Comparison of ENCODE assay signal across 22 cellular contexts in genomic region chr11:96130061-96130460, GRCh38.
DNase-seq lines count a peak whose midpoint lies in the region; ATAC-seq and TF ChIP-seq lines count a peak whose summit lies in the region.
"Had no signal": no experiment of that assay in that cellular context is flagged by ENCODE, and none has a peak within 500 bp of the region (broad histone marks: within the 10 kb centered on the region; RNA-seq: fewer than 3 reads in every experiment).

No MANE protein-coding gene starts in this region.

- no peak for TF ChIP-seq CTCF in PC-9 (conservative IDR thresholded peaks at IDR 0.05)
- TF ChIP-seq CTCF in esophagus squamous epithelium (IDR thresholded peaks at IDR 0.05), result no peak

- H3K27ac Mint-ChIP-seq in naive thymus-derived CD4-positive, alpha-beta T cell, result peak overlapping the region; percentile 25 to 88 (median 57)
- H3K27ac Mint-ChIP-seq: activated CD4-positive, alpha-beta T cell treated with anti-CD3 and anti-CD28 coated beads, Interleukin-2, amount 10 ng/mL, durations not matched to agents 7 days and 5 days; B cell; HFFc6; nephron progenitor cell had no signal

- no peaks in the 10 kb centered on the region for H4K20me1 ChIP-seq in PC-9 (ENCODE audit: insufficient read depth)

- peaks cover 8% of the 10 kb centered on the region; the same call in 1 of the 2 replicates for H3F3A ChIP-seq in PC-9 (ENCODE audit: insufficient read depth, low read depth)

- H3K36me3 Mint-ChIP-seq in naive thymus-derived CD4-positive, alpha-beta T cell, result peaks cover 15 to 57% (median 42%) of the 10 kb centered on the region in 5 donors

- H2AFZ ChIP-seq in PC-9, result no peak overlapping the region

- H3K9me3 ChIP-seq in PC-9 (ENCODE audit: insufficient read depth, low read depth) (no peaks in the 10 kb centered on the region; the same call in 1 of the 2 replicates), esophagus squamous epithelium (no peaks in the 10 kb centered on the region), right cardiac atrium (ENCODE audit: control insufficient read depth, low read length) (no peaks in the 10 kb centered on the region)
- H3K9me3 ChIP-seq in naive thymus-derived CD4-positive, alpha-beta T cell (ENCODE audit: control insufficient read depth in 2 of 3, low read length in 3 of 3), result no peaks in the 10 kb centered on the region
- H3K9me3 ChIP-seq: Caco-2, Peyer's patch had no signal

- ATAC-seq in GM18868 (IDR thresholded peaks at IDR 0.05; ENCODE audit: unreplicated experiment) (peak; percentile 55), right cardiac atrium (no peak)
- ATAC-seq in naive thymus-derived CD4-positive, alpha-beta T cell, result no peak

- TF ChIP-seq POLR2A in esophagus squamous epithelium (IDR thresholded peaks at IDR 0.05), result no peak

- no peaks in the 10 kb centered on the region for H3K27me3 Mint-ChIP-seq in naive thymus-derived CD4-positive, alpha-beta T cell
- H3K27me3 Mint-ChIP-seq: activated CD4-positive, alpha-beta T cell treated with anti-CD3 and anti-CD28 coated beads, Interleukin-2, amount 10 ng/mL, durations not matched to agents 7 days and 5 days; B cell had no signal

- peaks cover 11% of the 10 kb centered on the region for H3K4me1 ChIP-seq in PC-9 (replicated peaks; ENCODE audit: insufficient read depth)
- H3K4me1 ChIP-seq in naive thymus-derived CD4-positive, alpha-beta T cell (ENCODE audit: control insufficient read depth in 2 of 2, insufficient read depth in 2 of 2, low read length in 2 of 2), result peaks cover 6 to 13% of the 10 kb centered on the region in 2 donors
- H3K4me1 ChIP-seq in esophagus squamous epithelium, result peaks cover 0 to 35% (median 4%) of the 10 kb centered on the region in 3 donors
- H3K4me1 ChIP-seq in right cardiac atrium (ENCODE audit: control insufficient read depth, insufficient read depth, low read length), result peaks cover 5% of the 10 kb centered on the region

- POLR2A ChIA-PET in PC-9 (lab: Charles Lee; ENCODE audit: unreplicated experiment), result no interaction called here
- POLR2A ChIA-PET in naive thymus-derived CD4-positive, alpha-beta T cell (lab: Charles Lee), result no interaction called here

- H3K27ac ChIP-seq in PC-9, result peak overlapping the region; percentile 5; the same call in 1 of the 2 replicates
- no peak overlapping the region for H3K27ac ChIP-seq in naive thymus-derived CD4-positive, alpha-beta T cell (ENCODE audit: low read depth, low read length)
- H3K27ac ChIP-seq in esophagus squamous epithelium, result no peak overlapping the region
- no peak overlapping the region for H3K27ac ChIP-seq in right cardiac atrium (ENCODE audit: low read length)
- H3K27ac ChIP-seq: dorsolateral prefrontal cortex, epithelial cell of prostate, Peyer's patch, SK-N-MC had no signal

- no peaks in the 10 kb centered on the region; the same call in 1 of the 2 replicates for H3K9me2 ChIP-seq in PC-9 (ENCODE audit: insufficient read depth)

- intact Hi-C loops in PC-9 (cut with micrococcal nuclease; ENCODE audit: unreplicated experiment) (no loop called here), esophagus squamous epithelium (cut with DNase I) (no loop called here), right cardiac atrium (cut with DNase I) (no loop called here)
- intact Hi-C loops in naive thymus-derived CD4-positive, alpha-beta T cell (cut with micrococcal nuclease), result no loop called here

- DNase-seq in NCI-H2171 treated with DMSO at 0.1 percent for 48 hours (lab: John Stamatoyannopoulos, UW), result peak; percentile 13
- DNase-seq in NCI-H2171 (lab: John Stamatoyannopoulos, UW), result no peak
- DNase-seq in PC-9, result no peak
- DNase-seq in naive thymus-derived CD4-positive, alpha-beta T cell, result no peak
- no peak for DNase-seq in esophagus squamous epithelium (lab: John Stamatoyannopoulos, UW)
- DNase-seq in right cardiac atrium, result no peak
- no peak for DNase-seq in NCI-H82 (lab: John Stamatoyannopoulos, UW)
- DNase-seq: activated CD4-positive, alpha-beta T cell treated with anti-CD3 and anti-CD28 coated beads, Interleukin-2, amount 10 ng/mL, durations not matched to agents 7 days and 5 days; amniotic stem cell; Caco-2; dorsolateral prefrontal cortex; EL; HFFc6; mammary epithelial cell; MM.1S; NCI-H146; nephron progenitor cell; Peyer's patch had no signal

- H3K4me3 ChIP-seq in PC-9, result no peak overlapping the region
- no peak overlapping the region for H3K4me3 ChIP-seq in naive thymus-derived CD4-positive, alpha-beta T cell (ENCODE audit: low read length)
- H3K4me3 ChIP-seq in esophagus squamous epithelium, result no peak overlapping the region
- no peak overlapping the region for H3K4me3 ChIP-seq in right cardiac atrium (ENCODE audit: low read length)
- H3K4me3 ChIP-seq: dorsolateral prefrontal cortex, Peyer's patch, SK-N-MC had no signal

- peaks cover 19% of the 10 kb centered on the region for H3K79me2 ChIP-seq in PC-9 (ENCODE audit: low read depth)

- H3K4me2 ChIP-seq in PC-9, result no peak overlapping the region

- BruUV-seq in PC-9 (replicated peaks; lab: Mats Ljungman, UMichigan), result no TSS peak

- H3K4me1 Mint-ChIP-seq in naive thymus-derived CD4-positive, alpha-beta T cell, result peaks cover 29 to 84% (median 72%) of the 10 kb centered on the region in 7 donors

- H3K9me3 Mint-ChIP-seq in naive thymus-derived CD4-positive, alpha-beta T cell, result peaks cover 0 to 4% (median 0%) of the 10 kb centered on the region in 11 donors
- H3K9me3 Mint-ChIP-seq: HFFc6, nephron progenitor cell had no signal

- no peak overlapping the region for H3K4me3 Mint-ChIP-seq in naive thymus-derived CD4-positive, alpha-beta T cell
- H3K4me3 Mint-ChIP-seq: activated CD4-positive, alpha-beta T cell treated with anti-CD3 and anti-CD28 coated beads, Interleukin-2, amount 10 ng/mL, durations not matched to agents 7 days and 5 days; B cell; HFFc6; nephron progenitor cell had no signal

- H3K36me3 ChIP-seq in PC-9 (ENCODE audit: low read depth), result no peaks in the 10 kb centered on the region
- no peaks in the 10 kb centered on the region for H3K36me3 ChIP-seq in naive thymus-derived CD4-positive, alpha-beta T cell (ENCODE audit: control insufficient read depth in 2 of 3, insufficient read depth in 3 of 3, low read length in 3 of 3)
- H3K36me3 ChIP-seq in esophagus squamous epithelium, result no peaks in the 10 kb centered on the region
- H3K36me3 ChIP-seq: Peyer's patch had no signal

- H3K27me3 ChIP-seq in PC-9 (ENCODE audit: insufficient read depth, low read depth) (no peaks in the 10 kb centered on the region), esophagus squamous epithelium (no peaks in the 10 kb centered on the region), right cardiac atrium (ENCODE audit: control insufficient read depth, insufficient read depth) (no peaks in the 10 kb centered on the region)
- H3K27me3 ChIP-seq in naive thymus-derived CD4-positive, alpha-beta T cell (ENCODE audit: control insufficient read depth in 2 of 2, insufficient read depth in 2 of 2, low read length in 2 of 2), result no peaks in the 10 kb centered on the region
- H3K27me3 ChIP-seq: dorsolateral prefrontal cortex, Peyer's patch had no signal

- CTCF ChIA-PET in PC-9 (lab: Charles Lee), result no interaction called here
- CTCF ChIA-PET in naive thymus-derived CD4-positive, alpha-beta T cell (lab: Charles Lee), result interaction anchor here (0.6 to 0.8 kb wide), 2 partner anchors 75 to 119 kb away, joined by 3 read pairs; no protein-coding TSS in a partner anchor
